Comparison of ENCODE assay signal across 1 cellular context in the genomic region with DNA sequence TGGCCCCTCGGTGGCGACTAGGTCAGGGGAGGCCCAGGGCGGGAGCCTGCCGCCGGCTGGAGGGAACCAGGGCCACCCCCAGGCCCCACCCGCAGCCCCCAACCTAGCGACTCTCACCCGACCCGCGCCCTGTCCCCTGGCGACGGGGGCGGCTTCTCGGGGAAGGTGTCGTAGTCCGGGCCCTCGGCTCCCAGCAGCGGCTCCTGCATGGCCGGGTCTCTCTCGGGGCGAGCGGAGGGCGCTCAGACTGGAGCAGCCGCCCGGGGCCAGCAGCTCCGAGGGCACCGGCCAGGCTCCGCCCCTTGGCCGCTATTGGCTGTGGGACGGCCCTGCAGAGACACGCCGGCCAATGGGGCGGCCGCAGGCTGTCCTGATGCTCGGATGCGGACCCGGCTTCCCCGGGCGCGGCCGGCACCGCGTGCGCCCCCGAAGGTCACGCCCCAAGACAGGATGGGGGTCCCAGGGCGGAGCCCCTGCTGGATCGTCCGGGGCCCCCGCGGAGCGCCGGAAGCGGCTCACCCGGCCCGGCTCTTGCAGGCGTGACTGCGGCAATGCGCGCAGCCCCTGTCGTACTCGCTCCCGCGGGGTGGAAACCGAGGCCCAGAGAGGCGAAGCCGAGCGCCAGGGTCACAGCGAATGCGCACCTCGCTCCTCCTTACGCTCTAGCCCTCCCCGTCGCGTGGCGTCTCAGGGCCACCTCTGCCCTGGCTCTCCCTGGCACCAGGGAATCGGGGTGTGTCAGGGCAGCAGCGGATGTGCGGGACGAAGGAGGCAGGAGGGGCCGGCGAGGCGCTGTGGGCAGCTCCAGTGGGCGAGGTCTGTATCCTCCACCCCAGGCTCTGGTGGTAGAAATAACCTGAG.
TF ChIP-seq lines count a peak whose summit lies in the region.

A gene with protein sequence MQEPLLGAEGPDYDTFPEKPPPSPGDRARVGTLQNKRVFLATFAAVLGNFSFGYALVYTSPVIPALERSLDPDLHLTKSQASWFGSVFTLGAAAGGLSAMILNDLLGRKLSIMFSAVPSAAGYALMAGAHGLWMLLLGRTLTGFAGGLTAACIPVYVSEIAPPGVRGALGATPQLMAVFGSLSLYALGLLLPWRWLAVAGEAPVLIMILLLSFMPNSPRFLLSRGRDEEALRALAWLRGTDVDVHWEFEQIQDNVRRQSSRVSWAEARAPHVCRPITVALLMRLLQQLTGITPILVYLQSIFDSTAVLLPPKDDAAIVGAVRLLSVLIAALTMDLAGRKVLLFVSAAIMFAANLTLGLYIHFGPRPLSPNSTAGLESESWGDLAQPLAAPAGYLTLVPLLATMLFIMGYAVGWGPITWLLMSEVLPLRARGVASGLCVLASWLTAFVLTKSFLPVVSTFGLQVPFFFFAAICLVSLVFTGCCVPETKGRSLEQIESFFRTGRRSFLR (minus strand): TSS at position 249 of the 861 bp plus-strand sequence. CDS start 40 bp downstream, at position 209.

TF ChIP-seq in K562, 482 proteins besides CTCF, POLR2A, EP300 and RAD21 (continued from another document):
- TF ChIP-seq, protein P1, sequence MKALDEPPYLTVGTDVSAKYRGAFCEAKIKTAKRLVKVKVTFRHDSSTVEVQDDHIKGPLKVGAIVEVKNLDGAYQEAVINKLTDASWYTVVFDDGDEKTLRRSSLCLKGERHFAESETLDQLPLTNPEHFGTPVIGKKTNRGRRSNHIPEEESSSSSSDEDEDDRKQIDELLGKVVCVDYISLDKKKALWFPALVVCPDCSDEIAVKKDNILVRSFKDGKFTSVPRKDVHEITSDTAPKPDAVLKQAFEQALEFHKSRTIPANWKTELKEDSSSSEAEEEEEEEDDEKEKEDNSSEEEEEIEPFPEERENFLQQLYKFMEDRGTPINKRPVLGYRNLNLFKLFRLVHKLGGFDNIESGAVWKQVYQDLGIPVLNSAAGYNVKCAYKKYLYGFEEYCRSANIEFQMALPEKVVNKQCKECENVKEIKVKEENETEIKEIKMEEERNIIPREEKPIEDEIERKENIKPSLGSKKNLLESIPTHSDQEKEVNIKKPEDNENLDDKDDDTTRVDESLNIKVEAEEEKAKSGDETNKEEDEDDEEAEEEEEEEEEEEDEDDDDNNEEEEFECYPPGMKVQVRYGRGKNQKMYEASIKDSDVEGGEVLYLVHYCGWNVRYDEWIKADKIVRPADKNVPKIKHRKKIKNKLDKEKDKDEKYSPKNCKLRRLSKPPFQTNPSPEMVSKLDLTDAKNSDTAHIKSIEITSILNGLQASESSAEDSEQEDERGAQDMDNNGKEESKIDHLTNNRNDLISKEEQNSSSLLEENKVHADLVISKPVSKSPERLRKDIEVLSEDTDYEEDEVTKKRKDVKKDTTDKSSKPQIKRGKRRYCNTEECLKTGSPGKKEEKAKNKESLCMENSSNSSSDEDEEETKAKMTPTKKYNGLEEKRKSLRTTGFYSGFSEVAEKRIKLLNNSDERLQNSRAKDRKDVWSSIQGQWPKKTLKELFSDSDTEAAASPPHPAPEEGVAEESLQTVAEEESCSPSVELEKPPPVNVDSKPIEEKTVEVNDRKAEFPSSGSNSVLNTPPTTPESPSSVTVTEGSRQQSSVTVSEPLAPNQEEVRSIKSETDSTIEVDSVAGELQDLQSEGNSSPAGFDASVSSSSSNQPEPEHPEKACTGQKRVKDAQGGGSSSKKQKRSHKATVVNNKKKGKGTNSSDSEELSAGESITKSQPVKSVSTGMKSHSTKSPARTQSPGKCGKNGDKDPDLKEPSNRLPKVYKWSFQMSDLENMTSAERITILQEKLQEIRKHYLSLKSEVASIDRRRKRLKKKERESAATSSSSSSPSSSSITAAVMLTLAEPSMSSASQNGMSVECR (CRISPR knock-in tag; IDR thresholded peaks at IDR 0.05): no peak
- TF ChIP-seq ZNF253 (CRISPR knock-in tag; conservative IDR thresholded peaks at IDR 0.05): no peak
- no peak for TF ChIP-seq NFE2L1 (tag; IDR thresholded peaks at IDR 0.05; ENCODE audit: borderline replicate concordance, low read depth)
- TF ChIP-seq, protein P2, sequence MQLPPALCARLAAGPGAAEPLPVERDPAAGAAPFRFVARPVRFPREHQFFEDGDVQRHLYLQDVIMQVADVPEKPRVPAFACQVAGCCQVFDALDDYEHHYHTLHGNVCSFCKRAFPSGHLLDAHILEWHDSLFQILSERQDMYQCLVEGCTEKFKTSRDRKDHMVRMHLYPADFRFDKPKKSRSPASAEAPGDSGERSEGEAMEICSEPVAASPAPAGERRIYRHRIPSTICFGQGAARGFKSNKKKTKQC (CRISPR knock-in tag; IDR thresholded peaks at IDR 0.05): 0 out of 2 replicates have a peak, but pooled peaks have one; percentile 26
- TF ChIP-seq, protein P3, sequence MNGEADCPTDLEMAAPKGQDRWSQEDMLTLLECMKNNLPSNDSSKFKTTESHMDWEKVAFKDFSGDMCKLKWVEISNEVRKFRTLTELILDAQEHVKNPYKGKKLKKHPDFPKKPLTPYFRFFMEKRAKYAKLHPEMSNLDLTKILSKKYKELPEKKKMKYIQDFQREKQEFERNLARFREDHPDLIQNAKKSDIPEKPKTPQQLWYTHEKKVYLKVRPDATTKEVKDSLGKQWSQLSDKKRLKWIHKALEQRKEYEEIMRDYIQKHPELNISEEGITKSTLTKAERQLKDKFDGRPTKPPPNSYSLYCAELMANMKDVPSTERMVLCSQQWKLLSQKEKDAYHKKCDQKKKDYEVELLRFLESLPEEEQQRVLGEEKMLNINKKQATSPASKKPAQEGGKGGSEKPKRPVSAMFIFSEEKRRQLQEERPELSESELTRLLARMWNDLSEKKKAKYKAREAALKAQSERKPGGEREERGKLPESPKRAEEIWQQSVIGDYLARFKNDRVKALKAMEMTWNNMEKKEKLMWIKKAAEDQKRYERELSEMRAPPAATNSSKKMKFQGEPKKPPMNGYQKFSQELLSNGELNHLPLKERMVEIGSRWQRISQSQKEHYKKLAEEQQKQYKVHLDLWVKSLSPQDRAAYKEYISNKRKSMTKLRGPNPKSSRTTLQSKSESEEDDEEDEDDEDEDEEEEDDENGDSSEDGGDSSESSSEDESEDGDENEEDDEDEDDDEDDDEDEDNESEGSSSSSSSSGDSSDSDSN (IDR thresholded peaks at IDR 0.05; ENCODE audit: borderline replicate concordance in 1 of 2, low read depth in 2 of 2, low read length in 2 of 2): no peak
- TF ChIP-seq, protein P4, sequence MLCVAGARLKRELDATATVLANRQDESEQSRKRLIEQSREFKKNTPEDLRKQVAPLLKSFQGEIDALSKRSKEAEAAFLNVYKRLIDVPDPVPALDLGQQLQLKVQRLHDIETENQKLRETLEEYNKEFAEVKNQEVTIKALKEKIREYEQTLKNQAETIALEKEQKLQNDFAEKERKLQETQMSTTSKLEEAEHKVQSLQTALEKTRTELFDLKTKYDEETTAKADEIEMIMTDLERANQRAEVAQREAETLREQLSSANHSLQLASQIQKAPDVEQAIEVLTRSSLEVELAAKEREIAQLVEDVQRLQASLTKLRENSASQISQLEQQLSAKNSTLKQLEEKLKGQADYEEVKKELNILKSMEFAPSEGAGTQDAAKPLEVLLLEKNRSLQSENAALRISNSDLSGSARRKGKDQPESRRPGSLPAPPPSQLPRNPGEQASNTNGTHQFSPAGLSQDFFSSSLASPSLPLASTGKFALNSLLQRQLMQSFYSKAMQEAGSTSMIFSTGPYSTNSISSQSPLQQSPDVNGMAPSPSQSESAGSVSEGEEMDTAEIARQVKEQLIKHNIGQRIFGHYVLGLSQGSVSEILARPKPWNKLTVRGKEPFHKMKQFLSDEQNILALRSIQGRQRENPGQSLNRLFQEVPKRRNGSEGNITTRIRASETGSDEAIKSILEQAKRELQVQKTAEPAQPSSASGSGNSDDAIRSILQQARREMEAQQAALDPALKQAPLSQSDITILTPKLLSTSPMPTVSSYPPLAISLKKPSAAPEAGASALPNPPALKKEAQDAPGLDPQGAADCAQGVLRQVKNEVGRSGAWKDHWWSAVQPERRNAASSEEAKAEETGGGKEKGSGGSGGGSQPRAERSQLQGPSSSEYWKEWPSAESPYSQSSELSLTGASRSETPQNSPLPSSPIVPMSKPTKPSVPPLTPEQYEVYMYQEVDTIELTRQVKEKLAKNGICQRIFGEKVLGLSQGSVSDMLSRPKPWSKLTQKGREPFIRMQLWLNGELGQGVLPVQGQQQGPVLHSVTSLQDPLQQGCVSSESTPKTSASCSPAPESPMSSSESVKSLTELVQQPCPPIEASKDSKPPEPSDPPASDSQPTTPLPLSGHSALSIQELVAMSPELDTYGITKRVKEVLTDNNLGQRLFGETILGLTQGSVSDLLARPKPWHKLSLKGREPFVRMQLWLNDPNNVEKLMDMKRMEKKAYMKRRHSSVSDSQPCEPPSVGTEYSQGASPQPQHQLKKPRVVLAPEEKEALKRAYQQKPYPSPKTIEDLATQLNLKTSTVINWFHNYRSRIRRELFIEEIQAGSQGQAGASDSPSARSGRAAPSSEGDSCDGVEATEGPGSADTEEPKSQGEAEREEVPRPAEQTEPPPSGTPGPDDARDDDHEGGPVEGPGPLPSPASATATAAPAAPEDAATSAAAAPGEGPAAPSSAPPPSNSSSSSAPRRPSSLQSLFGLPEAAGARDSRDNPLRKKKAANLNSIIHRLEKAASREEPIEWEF (CRISPR knock-in tag; IDR thresholded peaks at IDR 0.05): no peak
- no peak for TF ChIP-seq ZNF778 (CRISPR knock-in tag; IDR thresholded peaks at IDR 0.05)
- TF ChIP-seq HCFC1 (IDR thresholded peaks at IDR 0.05; ENCODE audit: low read depth, low read length): no peak
- peak; percentile 94 for TF ChIP-seq NFYB (IDR thresholded peaks at IDR 0.05; ENCODE audit: extremely low read depth, insufficient read length)
TF ChIP-seq in K562: peak in this region for 16.
